In the genomic region with DNA sequence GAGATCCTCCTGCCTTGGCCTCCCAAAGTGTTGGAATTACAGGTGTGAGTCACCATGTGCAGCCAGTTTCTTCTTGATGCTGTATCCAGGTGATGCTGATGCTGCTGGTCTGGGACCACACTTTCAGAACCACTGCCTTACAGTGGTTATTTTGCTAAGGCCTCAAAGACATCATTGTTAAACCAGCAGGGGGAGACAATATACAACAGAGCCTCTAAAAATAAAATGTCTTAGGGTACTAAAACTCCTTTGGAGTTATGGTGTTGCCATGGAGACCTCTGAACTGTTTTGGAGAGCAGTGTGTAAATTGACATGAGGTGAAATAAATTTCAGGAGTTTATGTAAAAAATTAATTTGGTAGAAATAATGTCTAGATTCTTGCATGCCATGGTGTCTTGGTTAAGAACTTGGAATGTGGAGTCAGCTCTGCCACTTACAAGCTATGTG, we compare ENCODE assay signal across 8 cellular contexts. TPM values are rescaled to one million over a fixed set of nuclear protein-coding genes. Genes with fewer than 3 reads are reported as not detected.
A peak's percentile ranks its signal among the peaks of the same experiment; 100 is the strongest.
DNase-seq lines count a peak whose midpoint lies in the region; ATAC-seq and TF ChIP-seq lines count a peak whose summit lies in the region.

No MANE protein-coding gene starts in this region.

- peaks cover 2% of the 10 kb centered on the region for H3K36me3 Mint-ChIP-seq in activated T-helper 1 cell treated with anti-CD3 and anti-CD28 coated beads, Interleukin-12 subunit alpha, Interleukin-12 subunit beta, Interleukin-2, Interleukin-4 antibody, amounts not matched to agents 30 ng/mL and 10 ng/mL and 1 ng/mL, durations not matched to agents 14 hours and 24 hours and 36 hours (ENCODE audit: low read depth)
- H3K36me3 Mint-ChIP-seq in progenitor cell of endocrine pancreas (ENCODE audit: insufficient read depth): no peaks in the 10 kb centered on the region

- no peaks in the 10 kb centered on the region for H3K9me3 Mint-ChIP-seq in activated T-helper 1 cell treated with anti-CD3 and anti-CD28 coated beads, Interleukin-12 subunit alpha, Interleukin-12 subunit beta, Interleukin-2, Interleukin-4 antibody, amounts not matched to agents 30 ng/mL and 10 ng/mL and 1 ng/mL, durations not matched to agents 14 hours and 24 hours and 36 hours
- no peaks in the 10 kb centered on the region for H3K9me3 Mint-ChIP-seq in progenitor cell of endocrine pancreas (ENCODE audit: low read depth)

- H3K4me3 Mint-ChIP-seq in activated T-helper 1 cell treated with anti-CD3 and anti-CD28 coated beads, Interleukin-12 subunit alpha, Interleukin-12 subunit beta, Interleukin-2, Interleukin-4 antibody, amounts not matched to agents 30 ng/mL and 10 ng/mL and 1 ng/mL, durations not matched to agents 14 hours and 24 hours and 36 hours: peak overlapping the region; percentile 86
- H3K4me3 Mint-ChIP-seq in progenitor cell of endocrine pancreas (ENCODE audit: low read depth): peak overlapping the region; percentile 95

- H3K27ac Mint-ChIP-seq in activated T-helper 1 cell treated with anti-CD3 and anti-CD28 coated beads, Interleukin-12 subunit alpha, Interleukin-12 subunit beta, Interleukin-2, Interleukin-4 antibody, amounts not matched to agents 30 ng/mL and 10 ng/mL and 1 ng/mL, durations not matched to agents 14 hours and 24 hours and 36 hours: peak overlapping the region; percentile 71
- H3K27ac Mint-ChIP-seq in progenitor cell of endocrine pancreas: peak overlapping the region; percentile 99

- peak; percentile 67 for TF ChIP-seq CTCF in progenitor cell of endocrine pancreas (IDR thresholded peaks at IDR 0.05; ENCODE audit: unreplicated experiment)

- intact Hi-C loops in activated T-helper 1 cell treated with anti-CD3 and anti-CD28 coated beads, Interleukin-12 subunit alpha, Interleukin-12 subunit beta, Interleukin-2, Interleukin-4 antibody, amounts not matched to agents 30 ng/mL and 10 ng/mL and 1 ng/mL, durations not matched to agents 14 hours and 24 hours and 36 hours (cut with micrococcal nuclease): loop anchor here (1.0 to 5.0 kb wide), 8 partner anchors 18 to 259 kb away; partner anchors contain the start of genes ATP6V1D, PIGH, RAD51B and RDH11

- peaks cover 39% of the 10 kb centered on the region for H3K4me1 Mint-ChIP-seq in activated T-helper 1 cell treated with anti-CD3 and anti-CD28 coated beads, Interleukin-12 subunit alpha, Interleukin-12 subunit beta, Interleukin-2, Interleukin-4 antibody, amounts not matched to agents 30 ng/mL and 10 ng/mL and 1 ng/mL, durations not matched to agents 14 hours and 24 hours and 36 hours (ENCODE audit: low read depth)
- peaks cover 10% of the 10 kb centered on the region for H3K4me1 Mint-ChIP-seq in progenitor cell of endocrine pancreas (ENCODE audit: low read depth)

- peaks cover 14% of the 10 kb centered on the region for H3K27me3 Mint-ChIP-seq in activated T-helper 1 cell treated with anti-CD3 and anti-CD28 coated beads, Interleukin-12 subunit alpha, Interleukin-12 subunit beta, Interleukin-2, Interleukin-4 antibody, amounts not matched to agents 30 ng/mL and 10 ng/mL and 1 ng/mL, durations not matched to agents 14 hours and 24 hours and 36 hours (ENCODE audit: insufficient read depth)
- H3K27me3 Mint-ChIP-seq in progenitor cell of endocrine pancreas: peaks cover 3% of the 10 kb centered on the region

- peak; percentile 43 for ATAC-seq in HG03175 (IDR thresholded peaks at IDR 0.05; ENCODE audit: unreplicated experiment)

- DNase-seq in DMS79 treated with DMSO at 0.1 percent for 48 hours (lab: John Stamatoyannopoulos, UW) (peak; percentile 78), NCI-H526 treated with DMSO at 0.1 percent for 48 hours (lab: John Stamatoyannopoulos, UW) (peak; percentile 36), germinal center (ENCODE audit: low spot score) (peak; percentile 59), progenitor cell of endocrine pancreas (ENCODE audit: low spot score, unreplicated experiment) (no peak), NK-92 (lab: John Stamatoyannopoulos, UW; ENCODE audit: unreplicated experiment) (no peak), cerebellum (ENCODE audit: low spot score) (no peak)
- DNase-seq in activated T-helper 1 cell treated with anti-CD3 and anti-CD28 coated beads, Interleukin-12 subunit alpha, Interleukin-12 subunit beta, Interleukin-2, Interleukin-4 antibody, amounts not matched to agents 30 ng/mL and 10 ng/mL and 1 ng/mL, durations not matched to agents 14 hours and 24 hours and 36 hours (ENCODE audit: low spot score): peak; percentile 27

RNA-seq across cellular contexts. Expression of gene ARG2, which starts 1.1 kb away (rescaled TPM):
- 5.2 and 7.1 TPM in 2 replicates for total RNA-seq in activated T-helper 1 cell treated with anti-CD3 and anti-CD28 coated beads, Interleukin-12 subunit alpha, Interleukin-12 subunit beta, Interleukin-2, Interleukin-4 antibody, amounts not matched to agents 30 ng/mL and 10 ng/mL and 1 ng/mL, durations not matched to agents 14 hours and 24 hours and 36 hours
- 25.1 and 30.1 TPM in 2 replicates for total RNA-seq in progenitor cell of endocrine pancreas
- 29.9 TPM for total RNA-seq in cerebellum

RNA-seq across cellular contexts. Expression of gene PIGH, which starts 18.6 kb away (rescaled TPM):
- total RNA-seq in activated T-helper 1 cell treated with anti-CD3 and anti-CD28 coated beads, Interleukin-12 subunit alpha, Interleukin-12 subunit beta, Interleukin-2, Interleukin-4 antibody, amounts not matched to agents 30 ng/mL and 10 ng/mL and 1 ng/mL, durations not matched to agents 14 hours and 24 hours and 36 hours: 22.7 and 26.0 TPM in 2 replicates
- total RNA-seq in progenitor cell of endocrine pancreas (18.9 and 22.0 TPM in 2 replicates), cerebellum (30.6 TPM)

RNA-seq across cellular contexts. Expression of gene VTI1B, which starts 55.8 kb away (rescaled TPM):
- 77.7 and 77.8 TPM in 2 replicates for total RNA-seq in activated T-helper 1 cell treated with anti-CD3 and anti-CD28 coated beads, Interleukin-12 subunit alpha, Interleukin-12 subunit beta, Interleukin-2, Interleukin-4 antibody, amounts not matched to agents 30 ng/mL and 10 ng/mL and 1 ng/mL, durations not matched to agents 14 hours and 24 hours and 36 hours
- total RNA-seq in progenitor cell of endocrine pancreas: 88.5 and 99.0 TPM in 2 replicates
- total RNA-seq in cerebellum: 42.3 TPM

Comparison
In these comparisons a context has a peak if more than half of its experiments do, and no peak if none do; other contexts are left out.
1. DNase-seq: peak in DMS79 treated with DMSO at 0.1 percent for 48 hours (single experiment), NCI-H526 treated with DMSO at 0.1 percent for 48 hours (single experiment), activated T-helper 1 cell treated with anti-CD3 and anti-CD28 coated beads, Interleukin-12 subunit alpha, Interleukin-12 subunit beta, Interleukin-2, Interleukin-4 antibody, amounts not matched to agents 30 ng/mL and 10 ng/mL and 1 ng/mL, durations not matched to agents 14 hours and 24 hours and 36 hours (single experiment) and germinal center (single experiment); none in progenitor cell of endocrine pancreas (single experiment), NK-92 (single experiment) and cerebellum (single experiment).